In the genomic region with DNA sequence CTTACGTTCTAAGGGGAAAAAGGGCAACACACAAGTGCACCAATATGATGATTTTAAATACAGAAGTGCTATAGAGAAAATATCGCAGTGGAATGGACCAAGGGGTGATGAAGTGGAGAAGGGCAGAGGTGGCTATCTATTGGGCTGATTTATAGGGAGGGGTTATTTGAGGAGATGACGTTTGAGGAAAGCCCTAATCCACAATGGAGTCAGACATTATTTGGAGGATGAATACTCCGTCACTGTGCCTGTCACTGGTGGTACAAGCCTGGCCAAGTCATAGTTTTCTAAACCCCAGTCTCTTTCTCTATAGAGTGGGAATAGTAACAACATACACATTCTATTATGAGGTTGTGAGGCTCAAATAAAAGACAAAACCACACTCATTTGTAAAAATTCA, we compare ENCODE assay signal across 25 cellular contexts. TPM values are rescaled to one million over a fixed set of nuclear protein-coding genes. Genes with fewer than 3 reads are reported as not detected.
A peak's percentile ranks its signal among the peaks of the same experiment; 100 is the strongest.
DNase-seq lines count a peak whose midpoint lies in the region; ATAC-seq and TF ChIP-seq lines count a peak whose summit lies in the region.
"Had no signal": no experiment of that assay in that cellular context is flagged by ENCODE, and none has a peak within 500 bp of the region (broad histone marks: within the 10 kb centered on the region; RNA-seq: fewer than 3 reads in every experiment).

No MANE protein-coding gene starts in this region.

- BruUV-seq in OCI-LY7 (replicated peaks; lab: Mats Ljungman, UMichigan) = no TSS peak

- no peak overlapping the region for H2BK5ac ChIP-seq in neuronal stem cell (ENCODE audit: low read length)

- H3K79me2 ChIP-seq in OCI-LY7 (ENCODE audit: insufficient read depth, low read depth, low read length) = no peaks in the 10 kb centered on the region

- no peak overlapping the region for H3K18ac ChIP-seq in neuronal stem cell (ENCODE audit: low read length)

- no peak overlapping the region for H2BK12ac ChIP-seq in neuronal stem cell (ENCODE audit: low read length)

- H4K8ac ChIP-seq in neuronal stem cell (ENCODE audit: low read depth, low read length) = no peak overlapping the region

- H3K9me2 ChIP-seq in OCI-LY7 (ENCODE audit: insufficient read depth, low read length) = no peaks in the 10 kb centered on the region

- no peak for DNase-seq in OCI-LY7 (ENCODE audit: low spot score)
- DNase-seq in lower lobe of right lung = no peak
- no peak for DNase-seq in stomach
- DNase-seq in neuronal stem cell (ENCODE audit: low spot score) = no peak
- no peak for DNase-seq in EL
- no peak for DNase-seq in NCI-H2227 (lab: John Stamatoyannopoulos, UW; ENCODE audit: unreplicated experiment)
- DNase-seq: activated CD4-positive, alpha-beta T cell treated with anti-CD3 and anti-CD28 coated beads, Interleukin-2, amount 50 U/mL, for 48 hours; activated naive CD4-positive, alpha-beta T cell; activated T-cell treated with anti-CD3 and anti-CD28 coated beads, Interleukin-2, amount 50 U/mL, for 1 hour; effector memory CD8-positive, alpha-beta T cell; GOT3; immature natural killer cell; naive thymus-derived CD4-positive, alpha-beta T cell; NCI-H1048; NCI-H2107; NCI-H524 treated with DMSO at 0.1 percent for 48 hours; ovary; SJCRH30; stimulated activated CD4-positive, alpha-beta T cell treated with anti-CD3 and anti-CD28 coated beads, Interleukin-4, amount 100 ng/mL, for 1 hour; T-helper 17 cell had no signal

- H2AFZ ChIP-seq in OCI-LY7 (ENCODE audit: low read length) = peak overlapping the region; percentile 55; the same call in 1 of the 2 replicates
- H2AFZ ChIP-seq in neuronal stem cell (ENCODE audit: low read length) = no peak overlapping the region

- H3K36me3 ChIP-seq in OCI-LY7 (ENCODE audit: insufficient read depth, low read length) (no peaks in the 10 kb centered on the region), lower lobe of right lung (no peaks in the 10 kb centered on the region), stomach (no peaks in the 10 kb centered on the region), neuronal stem cell (replicated peaks in 1 of 2; ENCODE audit: control insufficient read depth in 2 of 2, insufficient read depth in 2 of 2, low read length in 2 of 2) (no peaks in the 10 kb centered on the region)
- H3K36me3 ChIP-seq: ovary, suprapubic skin had no signal

- WGBS in stomach, 5 donors = 83 to 92% (median 87%) methylated on average over 4 of the region's 4 CpGs
- WGBS in neuronal stem cell (ENCODE audit: extremely low coverage in 2 of 2, insufficient read length in 2 of 2, insufficient replicate concordance in 1 of 2), 2 donors = no CpG with 5 or more reads among the region's 4 CpGs

- TF ChIP-seq POLR2A in stomach (IDR thresholded peaks at IDR 0.05) = no peak

- CTCF ChIA-PET in OCI-LY7 (lab: Charles Lee; ENCODE audit: unreplicated experiment) = no interaction called here

- TF ChIP-seq CTCF in OCI-LY7 (conservative IDR thresholded peaks at IDR 0.05; ENCODE audit: low read length) = no peak
- TF ChIP-seq CTCF in lower lobe of right lung (IDR thresholded peaks at IDR 0.05) = no peak
- TF ChIP-seq CTCF in stomach (IDR thresholded peaks at IDR 0.05) = no peak

- H3K14ac ChIP-seq in neuronal stem cell (ENCODE audit: low read length) = no peak overlapping the region

- intact Hi-C loops in OCI-LY7 (cut with micrococcal nuclease; ENCODE audit: unreplicated experiment) (no loop called here), lower lobe of right lung (cut with DNase I) (no loop called here), stomach (cut with DNase I; ENCODE audit: low total_unique reads) (no loop called here)

- no peak overlapping the region for H2BK15ac ChIP-seq in neuronal stem cell (ENCODE audit: low read length)

- H3K4me1 ChIP-seq in OCI-LY7 (ENCODE audit: insufficient read depth, low read length, poor library complexity, severe bottlenecking) (peaks cover 40% of the 10 kb centered on the region), lower lobe of right lung (peaks cover 47% of the 10 kb centered on the region), stomach (peaks cover 0 to 35% (median 15%) of the 10 kb centered on the region in 4 donors), neuronal stem cell (ENCODE audit: control insufficient read depth in 2 of 2, insufficient read depth in 1 of 2, low read depth in 1 of 2, low read length in 2 of 2) (peaks cover 0 to 2% of the 10 kb centered on the region in 2 donors)
- H3K4me1 ChIP-seq: SJCRH30 had no signal

- no peak for TF ChIP-seq EP300 in stomach (IDR thresholded peaks at IDR 0.05)

- no peaks in the 10 kb centered on the region for H3K27me3 ChIP-seq in lower lobe of right lung (ENCODE audit: low read depth)
- H3K27me3 ChIP-seq in stomach = no peaks in the 10 kb centered on the region
- no peaks in the 10 kb centered on the region for H3K27me3 ChIP-seq in neuronal stem cell (ENCODE audit: control insufficient read depth in 3 of 3, insufficient read depth in 3 of 3, low read depth in 1 of 3, low read length in 3 of 3)
- H3K27me3 ChIP-seq: ovary, SJCRH30, suprapubic skin had no signal

- no peak overlapping the region for H3K9ac ChIP-seq in neuronal stem cell (ENCODE audit: low read depth, low read length, poor library complexity)

- H4K91ac ChIP-seq in neuronal stem cell (ENCODE audit: low read depth, low read length, poor library complexity) = no peak overlapping the region

- no peak overlapping the region; the same call in 1 of the 2 replicates for H3K4me2 ChIP-seq in OCI-LY7 (ENCODE audit: low read length)
- H3K4me2 ChIP-seq in neuronal stem cell (ENCODE audit: insufficient read depth, low read length, poor library complexity, severe bottlenecking) = no peak overlapping the region

- H3K23ac ChIP-seq in neuronal stem cell (ENCODE audit: low read depth, low read length, poor library complexity) = no peak overlapping the region

- H2AK5ac ChIP-seq in neuronal stem cell (ENCODE audit: low read depth, low read length) = no peak overlapping the region

- H3K9me3 ChIP-seq in OCI-LY7 (ENCODE audit: low read length) = no peaks in the 10 kb centered on the region
- H3K9me3 ChIP-seq in lower lobe of right lung = no peaks in the 10 kb centered on the region
- H3K9me3 ChIP-seq in stomach = no peaks in the 10 kb centered on the region
- H3K9me3 ChIP-seq in neuronal stem cell (replicated peaks in 1 of 2; ENCODE audit: control insufficient read depth in 2 of 2, insufficient read depth in 1 of 2, low read depth in 1 of 2, low read length in 2 of 2) = no peaks in the 10 kb centered on the region
- H3K9me3 ChIP-seq: ovary, SJCRH30, suprapubic skin had no signal

- no peaks in the 10 kb centered on the region for H3K79me1 ChIP-seq in neuronal stem cell (ENCODE audit: low read depth, low read length)

- H4K20me1 ChIP-seq in OCI-LY7 (ENCODE audit: insufficient read depth, low read length) = no peaks in the 10 kb centered on the region

- H3K27ac ChIP-seq in OCI-LY7 (ENCODE audit: low read depth, low read length, poor library complexity, severe bottlenecking) (no peak overlapping the region), lower lobe of right lung (peak overlapping the region; percentile 50), stomach (peak overlapping the region in 3 of 5 donors; percentile 51 to 75 (median 68)), neuronal stem cell (replicated peaks; ENCODE audit: low read length) (no peak overlapping the region)
- H3K27ac ChIP-seq: SJCRH30 had no signal

- H3K4me3 ChIP-seq in GM08714 (ENCODE audit: low read length) (peak overlapping the region; percentile 11; the same call in 1 of the 2 replicates), OCI-LY7 (ENCODE audit: low read depth, low read length, poor library complexity, severe bottlenecking) (no peak overlapping the region), lower lobe of right lung (no peak overlapping the region), stomach (no peak overlapping the region), neuronal stem cell (ENCODE audit: low read length in 2 of 2) (no peak overlapping the region)
- H3K4me3 ChIP-seq: lung, ovary, SJCRH30, skin epidermis, suprapubic skin had no signal

- ATAC-seq in lower lobe of right lung (no peak), GM18498 (IDR thresholded peaks at IDR 0.05; ENCODE audit: unreplicated experiment) (no peak)
- ATAC-seq: effector memory CD8-positive, alpha-beta T cell; naive thymus-derived CD4-positive, alpha-beta T cell; T-helper 17 cell had no signal

- POLR2A ChIA-PET in OCI-LY7 (lab: Charles Lee) = interaction anchor here (2.6 to 11.4 kb wide), 2 partner anchors 12 to 14 kb away, joined by 6 to 135 read pairs; no protein-coding TSS in a partner anchor

- H2BK120ac ChIP-seq in neuronal stem cell (ENCODE audit: low read depth, low read length) = no peak overlapping the region

- no peak overlapping the region for H3K4ac ChIP-seq in neuronal stem cell (ENCODE audit: low read length)

RNA-seq across cellular contexts. Expression of a gene that starts 48.5 kb away (rescaled TPM):
- 5.5 and 9.5 TPM in 2 replicates for total RNA-seq in OCI-LY7 (2014; rRNA removed; shearing (Covaris generic))
- total RNA-seq in OCI-LY7 (2022) = 57.6 and 58.7 TPM in 2 replicates
- 42.0 TPM for total RNA-seq in lower lobe of right lung
- 10 to 100 TPM; 13.6 to 48.1 (median 22.8) TPM for total RNA-seq in stomach
- 10 to 100 TPM in 1 of 3 donors, 1 to 10 TPM in 2; 3.0 to 12.7 (median 4.9) TPM for polyA plus RNA-seq in stomach
- polyA plus RNA-seq in neuronal stem cell (2013, experiment 1 of 2) = 1.5 TPM
- polyA plus RNA-seq in neuronal stem cell (2013, experiment 2 of 2) = 1.1 TPM

Comparison
In these comparisons a context has a peak if more than half of its experiments do, and no peak if none do; other contexts are left out.
1. H3K27ac ChIP-seq: peak in lower lobe of right lung (single experiment) and stomach (3 of 5); none in OCI-LY7 (single experiment) and neuronal stem cell (single experiment).